In genomic region chr12:21428241-21428640, GRCh38 we compare ENCODE assay signal across 2 cellular contexts.
TF ChIP-seq lines count a peak whose summit lies in the region.

No MANE protein-coding gene starts in this region.

TF ChIP-seq in endothelial cell of umbilical vein, 7 proteins besides CTCF, POLR2A, EP300 and RAD21:
- peak; percentile 3 for TF ChIP-seq JUN (IDR thresholded peaks at IDR 0.05; ENCODE audit: borderline replicate concordance, insufficient read depth, insufficient read length, low read depth)
- no peak for TF ChIP-seq EZH2 (IDR thresholded peaks at IDR 0.05; ENCODE audit: borderline replicate concordance, low read depth, low read length, severe bottlenecking)
- TF ChIP-seq MAX (IDR thresholded peaks at IDR 0.05; ENCODE audit: insufficient read depth, insufficient read length): no peak

TF ChIP-seq in HEK293T, 16 proteins besides CTCF, POLR2A, EP300 and RAD21:
- TF ChIP-seq FOXK2 (IDR thresholded peaks at IDR 0.05) (no peak), ZNF384 (IDR thresholded peaks at IDR 0.05) (no peak), BHLHE40 (IDR thresholded peaks at IDR 0.05; ENCODE audit: borderline replicate concordance) (no peak), CTBP1 (IDR thresholded peaks at IDR 0.05; ENCODE audit: borderline replicate concordance) (no peak), ELF4 (IDR thresholded peaks at IDR 0.05) (no peak), FOXA1 (IDR thresholded peaks at IDR 0.05) (no peak), NFRKB (IDR thresholded peaks at IDR 0.05) (no peak), TARDBP (IDR thresholded peaks at IDR 0.05) (no peak), ARNT (IDR thresholded peaks at IDR 0.05) (no peak), PKNOX1 (IDR thresholded peaks at IDR 0.05) (no peak), FOXM1 (IDR thresholded peaks at IDR 0.05; ENCODE audit: borderline replicate concordance) (no peak), SUZ12 (IDR thresholded peaks at IDR 0.05) (no peak)
